8 cellular contexts compared by ENCODE assay signal in the genomic region with DNA sequence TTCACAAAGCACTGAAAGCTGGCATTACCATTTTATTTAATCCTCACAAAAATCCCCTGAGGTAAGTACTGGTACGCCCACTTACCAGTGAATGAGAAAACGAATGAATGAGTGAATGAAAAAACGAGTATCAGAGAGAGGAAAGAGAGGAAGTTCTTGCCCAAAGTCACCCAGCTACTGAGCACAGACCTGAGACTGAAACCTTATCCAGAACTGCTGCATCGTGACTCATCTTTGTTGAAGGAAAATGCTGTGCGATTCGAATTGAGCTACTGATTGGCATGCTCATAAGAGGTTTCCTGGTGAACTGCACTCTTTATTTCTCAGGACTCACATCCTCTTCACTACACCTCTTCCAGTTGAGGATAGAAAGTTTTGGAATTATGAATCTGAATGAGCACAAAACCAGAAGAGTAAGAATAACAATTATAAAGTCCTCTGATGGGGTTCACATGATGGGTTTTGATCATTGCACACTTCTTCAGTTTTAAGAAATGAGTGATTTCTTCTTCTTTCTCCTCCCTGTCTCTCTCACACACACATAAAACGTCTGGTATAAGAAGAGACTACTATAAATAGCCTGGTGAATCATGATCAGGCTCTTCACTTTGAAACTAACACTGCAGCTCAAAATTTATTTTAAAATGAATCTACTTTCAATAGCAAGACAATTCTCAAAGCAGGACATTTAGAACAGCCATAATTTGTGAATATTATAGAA. TPM values are rescaled to one million over a fixed set of nuclear protein-coding genes. Genes with fewer than 3 reads are reported as not detected.
DNase-seq lines count a peak whose midpoint lies in the region; ATAC-seq and TF ChIP-seq lines count a peak whose summit lies in the region.

No MANE protein-coding gene starts in this region.

- H3K9ac ChIP-seq in mesenchymal stem cell (ENCODE audit: low read length), result peak overlapping the region; percentile 83

- H4K8ac ChIP-seq in mesenchymal stem cell (ENCODE audit: low read length), result no peak overlapping the region

- no peaks in the 10 kb centered on the region for H3K36me3 ChIP-seq in mesenchymal stem cell (ENCODE audit: control insufficient read depth in 1 of 2, insufficient read depth in 2 of 2, low read depth in 1 of 2, low read length in 2 of 2)
- no peaks in the 10 kb centered on the region for H3K36me3 ChIP-seq in upper lobe of right lung

- H3K4me3 ChIP-seq in AG09309 (ENCODE audit: control insufficient read depth, low read depth, low read length) (no peak overlapping the region), mesenchymal stem cell (ENCODE audit: insufficient read depth in 1 of 2, low read depth in 1 of 2, low read length in 2 of 2) (peak overlapping the region in 1 of 2 experiments; percentile 66), upper lobe of right lung (no peak overlapping the region)

- H3K18ac ChIP-seq in mesenchymal stem cell (ENCODE audit: low read depth in 1 of 2, low read length in 2 of 2), result no peak overlapping the region

- H3K27me3 ChIP-seq in mesenchymal stem cell (ENCODE audit: control insufficient read depth in 1 of 2, insufficient read depth in 1 of 2, low read length in 2 of 2) (no peaks in the 10 kb centered on the region), upper lobe of right lung (no peaks in the 10 kb centered on the region)

- peaks cover 81% of the 10 kb centered on the region for H3K36me3 Mint-ChIP-seq in activated T-helper 2 cell treated with anti-CD3 and anti-CD28 coated beads, Interferon-gamma antibody, Interleukin-2, Interleukin-4, amounts not matched to agents 10 μg/mL and 5 μg/mL and 100 μg/mL, durations not matched to agents 14 hours and 24 hours and 36 hours (ENCODE audit: low read depth)

- H2BK15ac ChIP-seq in mesenchymal stem cell (ENCODE audit: low read depth, poor library complexity, severe bottlenecking), result no peak overlapping the region

- no peak overlapping the region for H2BK12ac ChIP-seq in mesenchymal stem cell (ENCODE audit: low read length in 2 of 2)

- H3K9me3 Mint-ChIP-seq in activated T-helper 2 cell treated with anti-CD3 and anti-CD28 coated beads, Interferon-gamma antibody, Interleukin-2, Interleukin-4, amounts not matched to agents 10 μg/mL and 5 μg/mL and 100 μg/mL, durations not matched to agents 14 hours and 24 hours and 36 hours, result no peaks in the 10 kb centered on the region

- H3K27ac ChIP-seq in mesenchymal stem cell (ENCODE audit: low read length, poor library complexity, severe bottlenecking) (peak overlapping the region; percentile 83), upper lobe of right lung (no peak overlapping the region)

- no peak overlapping the region for H3K4ac ChIP-seq in mesenchymal stem cell (ENCODE audit: low read depth in 1 of 2, low read length in 2 of 2)

- H4K91ac ChIP-seq in mesenchymal stem cell (ENCODE audit: low read length), result no peak overlapping the region

- TF ChIP-seq CTCF in AG09309 (IDR thresholded peaks at IDR 0.05; ENCODE audit: control insufficient read depth, insufficient read depth, low read depth, low read length, missing control alignments) (no peak), upper lobe of right lung (IDR thresholded peaks at IDR 0.05) (no peak)

- H2AK5ac ChIP-seq in mesenchymal stem cell (ENCODE audit: low read length, severe bottlenecking), result no peak overlapping the region

- H3K14ac ChIP-seq in mesenchymal stem cell (ENCODE audit: low read length in 2 of 2), result no peak overlapping the region

- no peaks in the 10 kb centered on the region for H3K79me1 ChIP-seq in mesenchymal stem cell (replicated peaks; ENCODE audit: low read length, poor library complexity, severe bottlenecking)

- H3K27ac Mint-ChIP-seq in activated T-helper 2 cell treated with anti-CD3 and anti-CD28 coated beads, Interferon-gamma antibody, Interleukin-2, Interleukin-4, amounts not matched to agents 10 μg/mL and 5 μg/mL and 100 μg/mL, durations not matched to agents 14 hours and 24 hours and 36 hours, result peak overlapping the region; percentile 89

- DNase-seq in AG09309 (ENCODE audit: low read depth) (peak; percentile 33), HK-2 (ENCODE audit: unreplicated experiment) (peak; percentile 20), mesenchymal stem cell (peak; percentile 85), NCI-H1417 treated with DMSO at 0.1 percent for 48 hours (lab: John Stamatoyannopoulos, UW) (no peak), upper lobe of right lung (no peak), NCI-H748 (lab: John Stamatoyannopoulos, UW; ENCODE audit: unreplicated experiment) (no peak)
- no peak for DNase-seq in activated T-helper 2 cell treated with anti-CD3 and anti-CD28 coated beads, Interferon-gamma antibody, Interleukin-2, Interleukin-4, amounts not matched to agents 10 μg/mL and 5 μg/mL and 100 μg/mL, durations not matched to agents 14 hours and 24 hours and 36 hours (ENCODE audit: low spot score)

- no peaks in the 10 kb centered on the region for H3K27me3 Mint-ChIP-seq in activated T-helper 2 cell treated with anti-CD3 and anti-CD28 coated beads, Interferon-gamma antibody, Interleukin-2, Interleukin-4, amounts not matched to agents 10 μg/mL and 5 μg/mL and 100 μg/mL, durations not matched to agents 14 hours and 24 hours and 36 hours (ENCODE audit: low read depth)

- H3K4me1 Mint-ChIP-seq in activated T-helper 2 cell treated with anti-CD3 and anti-CD28 coated beads, Interferon-gamma antibody, Interleukin-2, Interleukin-4, amounts not matched to agents 10 μg/mL and 5 μg/mL and 100 μg/mL, durations not matched to agents 14 hours and 24 hours and 36 hours (ENCODE audit: low read depth), result peaks cover 78% of the 10 kb centered on the region

- H3K4me1 ChIP-seq in mesenchymal stem cell (ENCODE audit: control insufficient read depth, insufficient read depth, low read depth, low read length) (peaks cover 1% of the 10 kb centered on the region), upper lobe of right lung (no peaks in the 10 kb centered on the region)

- intact Hi-C loops in activated T-helper 2 cell treated with anti-CD3 and anti-CD28 coated beads, Interferon-gamma antibody, Interleukin-2, Interleukin-4, amounts not matched to agents 10 μg/mL and 5 μg/mL and 100 μg/mL, durations not matched to agents 14 hours and 24 hours and 36 hours (cut with micrococcal nuclease), result loop anchor here (1.0 to 10.0 kb wide), 11 partner anchors 17 to 1065 kb away; a partner anchor contains a TSS
- intact Hi-C loops in upper lobe of right lung (cut with DNase I), result loop anchor here (10.0 kb wide), 1 partner anchor 165 kb away; no protein-coding TSS in a partner anchor

- H3K9me3 ChIP-seq in mesenchymal stem cell (ENCODE audit: control insufficient read depth, low read length) (no peaks in the 10 kb centered on the region), upper lobe of right lung (no peaks in the 10 kb centered on the region)

- WGBS in mesenchymal stem cell, result 49% methylated on average over 4 of the region's 7 CpGs

- no peak overlapping the region for H3K23ac ChIP-seq in mesenchymal stem cell (ENCODE audit: low read length in 2 of 2)

- H3K4me2 ChIP-seq in mesenchymal stem cell (ENCODE audit: low read length, poor library complexity, severe bottlenecking), result no peak overlapping the region

- ATAC-seq in GM19452 (IDR thresholded peaks at IDR 0.05; ENCODE audit: unreplicated experiment) (peak; percentile 34), upper lobe of right lung (no peak)

- no peak overlapping the region for H2BK120ac ChIP-seq in mesenchymal stem cell (ENCODE audit: low read depth, low read length)

- no peak overlapping the region for H3K4me3 Mint-ChIP-seq in activated T-helper 2 cell treated with anti-CD3 and anti-CD28 coated beads, Interferon-gamma antibody, Interleukin-2, Interleukin-4, amounts not matched to agents 10 μg/mL and 5 μg/mL and 100 μg/mL, durations not matched to agents 14 hours and 24 hours and 36 hours (ENCODE audit: low read depth)

- no peak overlapping the region for H2AFZ ChIP-seq in mesenchymal stem cell (ENCODE audit: low read depth, low read length)

- no peak overlapping the region for H2BK5ac ChIP-seq in mesenchymal stem cell (ENCODE audit: low read depth, low read length, poor library complexity, severe bottlenecking)

RNA-seq across cellular contexts. Expression of a gene that starts 32.1 kb away (rescaled TPM):
- 108 TPM in 2 replicates for total RNA-seq in activated T-helper 2 cell treated with anti-CD3 and anti-CD28 coated beads, Interferon-gamma antibody, Interleukin-2, Interleukin-4, amounts not matched to agents 10 μg/mL and 5 μg/mL and 100 μg/mL, durations not matched to agents 14 hours and 24 hours and 36 hours
- not detected for polyA plus RNA-seq in mesenchymal stem cell (2013, experiment 1 of 2)
- not detected for polyA plus RNA-seq in mesenchymal stem cell (2013, experiment 2 of 2)
- 0.87 TPM for total RNA-seq in upper lobe of right lung

Comparison
In these comparisons a context has a peak if more than half of its experiments do, and no peak if none do; other contexts are left out.
1. DNase-seq: peak in AG09309 (single experiment), HK-2 (single experiment) and mesenchymal stem cell (single experiment); none in activated T-helper 2 cell treated with anti-CD3 and anti-CD28 coated beads, Interferon-gamma antibody, Interleukin-2, Interleukin-4, amounts not matched to agents 10 μg/mL and 5 μg/mL and 100 μg/mL, durations not matched to agents 14 hours and 24 hours and 36 hours (single experiment), NCI-H1417 treated with DMSO at 0.1 percent for 48 hours (single experiment), upper lobe of right lung (single experiment) and NCI-H748 (single experiment).
2. RNA of a gene that starts 32.1 kb away (total RNA-seq): 108 TPM in activated T-helper 2 cell treated with anti-CD3 and anti-CD28 coated beads, Interferon-gamma antibody, Interleukin-2, Interleukin-4, amounts not matched to agents 10 μg/mL and 5 μg/mL and 100 μg/mL, durations not matched to agents 14 hours and 24 hours and 36 hours; 0.87 TPM in upper lobe of right lung (single experiment); every median in the first group is over 10 times any median in the second.